ENCODE assay signal across 21 cellular contexts in genomic region chr14:69108358-69108757, GRCh38.
"Had no signal": no experiment of that assay in that cellular context is flagged by ENCODE, and none has a peak within 500 bp of the region (broad histone marks: within the 10 kb centered on the region; RNA-seq: fewer than 3 reads in every experiment).

No MANE protein-coding gene starts in this region.

- DNase-seq: IMR-90, Karpas-422, KG1, MG63, NCI-H1092 treated with DMSO at 0.1 percent for 48 hours, NCI-H1436, NCI-H187, NCI-H2029, NCI-H2081 treated with DMSO at 0.1 percent for 48 hours, NCI-H2171, NCI-H226, NCI-H446, NCI-H510A, NCI-H524 treated with DMSO at 0.1 percent for 48 hours, NCI-H69, NCI-H774, Right ventricle myocardium superior, RPMI8226, SIG-M5 had no signal

- FAIRE-seq: HepG2, RCC 7860 had no signal
